Comparison of ENCODE assay signal across 20 cellular contexts in genomic region chr14:100320157-100320856, GRCh38. TPM values are rescaled to one million over a fixed set of nuclear protein-coding genes. Genes with fewer than 3 reads are reported as not detected.
"Had no signal": no experiment of that assay in that cellular context is flagged by ENCODE, and none has a peak within 500 bp of the region (broad histone marks: within the 10 kb centered on the region; RNA-seq: fewer than 3 reads in every experiment).

No MANE protein-coding gene starts in this region.

- ATAC-seq: activated CD8-positive, alpha-beta T cell treated with anti-CD3 and anti-CD28 coated beads, Interleukin-2, amount 10 ng/mL, durations not matched to agents 7 days and 5 days; heart right ventricle; left colon; natural killer cell; stimulated activated naive CD8-positive, alpha-beta T cell treated with anti-CD3 and anti-CD28 coated beads, Interleukin-15, Interleukin-2, amounts not matched to agents 100 U/mL and 50 U/mL, for 24 hours; WTC11 had no signal

- H3K36me3 ChIP-seq: heart right ventricle, right atrium auricular region, transverse colon had no signal

- H3K4me3 ChIP-seq: heart right ventricle, right atrium auricular region, skin epidermis, transverse colon had no signal

- H3K27me3 ChIP-seq: heart right ventricle, right atrium auricular region, transverse colon had no signal

- DNase-seq: activated CD4-positive, alpha-beta T cell treated with anti-CD3 and anti-CD28 coated beads for 48 hours; activated CD8-positive, alpha-beta memory T cell treated with anti-CD3 and anti-CD28 coated beads, Interleukin-2, amount 50 U/mL, for 4 hours; activated CD8-positive, alpha-beta T cell treated with anti-CD3 and anti-CD28 coated beads, Interleukin-2, amount 10 ng/mL, durations not matched to agents 7 days and 5 days; activated naive CD8-positive, alpha-beta T cell treated with anti-CD3 and anti-CD28 coated beads for 36 hours; amygdala; cerebellar nuclear complex; effector memory CD4-positive, alpha-beta T cell; heart right ventricle; left colon; natural killer cell; nucleus accumbens; stimulated activated CD4-positive, alpha-beta T cell treated with anti-CD3 and anti-CD28 coated beads, Interleukin-4, amount 100 ng/mL, for 4 hours; stimulated activated CD8-positive, alpha-beta memory T cell treated with anti-CD3 and anti-CD28 coated beads, Interleukin-4, amount 100 ng/mL, for 48 hours; stimulated activated naive CD8-positive, alpha-beta T cell treated with anti-CD3 and anti-CD28 coated beads, Interleukin-15, Interleukin-2, amounts not matched to agents 100 U/mL and 50 U/mL, for 24 hours; T-helper 2 cell; transverse colon had no signal

- H3K9me3 ChIP-seq: heart right ventricle, right atrium auricular region, transverse colon had no signal

- H3K27ac ChIP-seq: heart right ventricle, right atrium auricular region, skin epidermis, transverse colon had no signal

RNA-seq across cellular contexts. Expression of gene SLC25A47, which starts 2.8 kb away (rescaled TPM):
- polyA plus RNA-seq: fibroblast of lung, heart right ventricle had no signal
